In genomic region chr9:129832957-129833356, GRCh38 we compare ENCODE assay signal across 13 cellular contexts. TPM values are rescaled to one million over a fixed set of nuclear protein-coding genes. Genes with fewer than 3 reads are reported as not detected.
DNase-seq lines count a peak whose midpoint lies in the region; ATAC-seq and TF ChIP-seq lines count a peak whose summit lies in the region.
"Had no signal": no experiment of that assay in that cellular context is flagged by ENCODE, and none has a peak within 500 bp of the region (broad histone marks: within the 10 kb centered on the region; RNA-seq: fewer than 3 reads in every experiment).

No MANE protein-coding gene starts in this region.

- H3K27me3 Mint-ChIP-seq in activated T-cell treated with anti-CD3 and anti-CD28 coated beads, Interleukin-2, amount 50 U/mL, for 4 hours (ENCODE audit: low read depth), result no peaks in the 10 kb centered on the region
- peaks cover 19% of the 10 kb centered on the region for H3K27me3 Mint-ChIP-seq in brain
- H3K27me3 Mint-ChIP-seq in progenitor cell of endocrine pancreas, result no peaks in the 10 kb centered on the region

- H3K27ac Mint-ChIP-seq in brain (no peak overlapping the region), progenitor cell of endocrine pancreas (no peak overlapping the region)

- no peaks in the 10 kb centered on the region for H3K9me3 Mint-ChIP-seq in activated T-cell treated with anti-CD3 and anti-CD28 coated beads, Interleukin-2, amount 50 U/mL, for 4 hours
- H3K9me3 Mint-ChIP-seq in brain, result no peaks in the 10 kb centered on the region
- H3K9me3 Mint-ChIP-seq in progenitor cell of endocrine pancreas (ENCODE audit: low read depth), result no peaks in the 10 kb centered on the region

- TF ChIP-seq CTCF in brain (conservative IDR thresholded peaks at IDR 0.05) (no peak), progenitor cell of endocrine pancreas (IDR thresholded peaks at IDR 0.05; ENCODE audit: unreplicated experiment) (no peak)

- H3K4me1 Mint-ChIP-seq in activated T-cell treated with anti-CD3 and anti-CD28 coated beads, Interleukin-2, amount 50 U/mL, for 4 hours (ENCODE audit: low read depth), result peaks cover 37% of the 10 kb centered on the region
- H3K4me1 Mint-ChIP-seq in brain (peaks cover 40% of the 10 kb centered on the region), progenitor cell of endocrine pancreas (ENCODE audit: low read depth) (peaks cover 20% of the 10 kb centered on the region)

- DNase-seq in activated T-cell treated with anti-CD3 and anti-CD28 coated beads, Interleukin-2, amount 50 U/mL, for 4 hours, result no peak
- DNase-seq in activated T-cell treated with anti-CD3 and anti-CD28 coated beads for 4 hours (no peak), RKO (ENCODE audit: low spot score) (peak; percentile 47), progenitor cell of endocrine pancreas (ENCODE audit: low spot score, unreplicated experiment) (no peak), NCI-H2029 treated with DMSO at 0.1 percent for 48 hours (lab: John Stamatoyannopoulos, UW) (no peak), NCI-H1105 (lab: John Stamatoyannopoulos, UW) (no peak), cortex of kidney (lab: John Stamatoyannopoulos, UW) (no peak)
- DNase-seq: activated CD4-positive, CD25-positive, alpha-beta regulatory T cell; retina; stimulated activated CD4-positive, alpha-beta T cell treated with anti-CD3 and anti-CD28 coated beads, Interleukin-15, amount 100 ng/mL, for 24 hours; SW 1271 had no signal

- peak overlapping the region; percentile 98 for H3K4me3 Mint-ChIP-seq in activated T-cell treated with anti-CD3 and anti-CD28 coated beads, Interleukin-2, amount 50 U/mL, for 4 hours
- H3K4me3 Mint-ChIP-seq in brain (peak overlapping the region; percentile 98 to 100 (median 99)), progenitor cell of endocrine pancreas (ENCODE audit: low read depth) (peak overlapping the region; percentile 98)

- no peak for ATAC-seq in activated T-cell treated with anti-CD3 and anti-CD28 coated beads, Interleukin-2, amount 50 U/mL, for 4 hours
- ATAC-seq: GM12878 had no signal

- peaks cover 34% of the 10 kb centered on the region for H3K36me3 Mint-ChIP-seq in activated T-cell treated with anti-CD3 and anti-CD28 coated beads, Interleukin-2, amount 50 U/mL, for 4 hours (ENCODE audit: insufficient read depth)
- H3K36me3 Mint-ChIP-seq in brain, result peaks cover 39% of the 10 kb centered on the region
- H3K36me3 Mint-ChIP-seq in progenitor cell of endocrine pancreas (ENCODE audit: insufficient read depth), result peaks cover 13% of the 10 kb centered on the region

RNA-seq across cellular contexts. Expression of gene C9orf78, which starts 2.1 kb away (rescaled TPM):
- total RNA-seq in activated T-cell treated with anti-CD3 and anti-CD28 coated beads, Interleukin-2, amount 50 U/mL, for 4 hours, result 10 to 100 TPM; 74.8 to 92.6 (median 76.2) TPM
- 119 TPM for polyA plus RNA-seq in brain (ENCODE audit: insufficient read depth, low read depth, low replicate concordance)
- total RNA-seq in progenitor cell of endocrine pancreas, result 30.4 and 30.8 TPM in 2 replicates

RNA-seq across cellular contexts. Expression of gene USP20, which starts 2.3 kb away (rescaled TPM):
- 10 to 100 TPM; 39.1 to 48.4 (median 47.0) TPM for total RNA-seq in activated T-cell treated with anti-CD3 and anti-CD28 coated beads, Interleukin-2, amount 50 U/mL, for 4 hours
- 61.8 TPM for polyA plus RNA-seq in brain (ENCODE audit: insufficient read depth, low read depth, low replicate concordance)
- 41.2 and 41.8 TPM in 2 replicates for total RNA-seq in progenitor cell of endocrine pancreas

RNA-seq across cellular contexts. Expression of gene TOR1A, which starts 9.0 kb away (rescaled TPM):
- total RNA-seq in activated T-cell treated with anti-CD3 and anti-CD28 coated beads, Interleukin-2, amount 50 U/mL, for 4 hours, result 10 to 100 TPM; 42.4 to 49.3 (median 45.2) TPM
- 53.5 TPM for polyA plus RNA-seq in brain (ENCODE audit: insufficient read depth, low read depth, low replicate concordance)
- total RNA-seq in progenitor cell of endocrine pancreas, result 33.1 and 39.0 TPM in 2 replicates

RNA-seq across cellular contexts. Expression of gene TOR1B, which starts 30.0 kb away (rescaled TPM):
- 10 to 100 TPM; 22.8 to 28.1 (median 27.5) TPM for total RNA-seq in activated T-cell treated with anti-CD3 and anti-CD28 coated beads, Interleukin-2, amount 50 U/mL, for 4 hours
- polyA plus RNA-seq in brain (ENCODE audit: insufficient read depth, low read depth, low replicate concordance), result 23.7 TPM
- 14.7 and 19.8 TPM in 2 replicates for total RNA-seq in progenitor cell of endocrine pancreas
